In genomic region chr6:38259736-38260135, GRCh38 we compare ENCODE assay signal across 15 cellular contexts.
A peak's percentile ranks its signal among the peaks of the same experiment; 100 is the strongest.
DNase-seq lines count a peak whose midpoint lies in the region; ATAC-seq and TF ChIP-seq lines count a peak whose summit lies in the region.
"Had no signal": no experiment of that assay in that cellular context is flagged by ENCODE, and none has a peak within 500 bp of the region (broad histone marks: within the 10 kb centered on the region; RNA-seq: fewer than 3 reads in every experiment).

No MANE protein-coding gene starts in this region.

- BruUV-seq in MCF 10A (replicated peaks; lab: Mats Ljungman, UMichigan): no TSS peak

- intact Hi-C loops in MCF 10A (cut with micrococcal nuclease) (no loop called here), breast epithelium (cut with DNase I; ENCODE audit: low total_unique reads) (no loop called here), lower lobe of right lung (cut with DNase I) (no loop called here)

- ATAC-seq in T-helper 17 cell (no peak), HG03354 (IDR thresholded peaks at IDR 0.05; ENCODE audit: poor library complexity, severe bottlenecking, unreplicated experiment) (no peak), lower lobe of right lung (no peak), HG02885 (IDR thresholded peaks at IDR 0.05; ENCODE audit: poor library complexity, unreplicated experiment) (no peak)
- ATAC-seq: pancreas had no signal

- H3K27ac ChIP-seq in breast epithelium (no peak overlapping the region), lower lobe of right lung (no peak overlapping the region)
- H3K27ac ChIP-seq: pancreas had no signal

- POLR2A ChIA-PET in MCF 10A (lab: Yijun Ruan, JAX): interaction anchor here (1.1 kb wide), 1 partner anchor 145 kb away, joined by 3 read pairs; no protein-coding TSS in a partner anchor

- H3K36me3 ChIP-seq in breast epithelium: no peaks in the 10 kb centered on the region
- peaks cover 16% of the 10 kb centered on the region for H3K36me3 ChIP-seq in lower lobe of right lung
- H3K36me3 ChIP-seq: pancreas had no signal

- H3K27me3 ChIP-seq in breast epithelium (no peaks in the 10 kb centered on the region), lower lobe of right lung (ENCODE audit: low read depth) (no peaks in the 10 kb centered on the region)
- H3K27me3 ChIP-seq: BLaER1 treated with 17β-estradiol and CSF1 and Interleukin-3, amounts not matched to agents 10 nM and 100 nM; pancreas had no signal

- H3K27ac Mint-ChIP-seq in MCF 10A (ENCODE audit: low read depth, unreplicated experiment) (peak overlapping the region; percentile 59), T-helper 17 cell (peak overlapping the region; percentile 16)
- H3K27ac Mint-ChIP-seq: T-helper 2 cell treated with Interferon-gamma antibody and Interleukin-4, amounts not matched to agents 5 μg/mL and 100 μg/mL, for 36 hours had no signal

- no peaks in the 10 kb centered on the region for H3K9me3 Mint-ChIP-seq in MCF 10A (ENCODE audit: unreplicated experiment)
- H3K9me3 Mint-ChIP-seq: T-helper 2 cell treated with Interferon-gamma antibody and Interleukin-4, amounts not matched to agents 5 μg/mL and 100 μg/mL, for 36 hours had no signal

- H3K4me1 Mint-ChIP-seq in MCF 10A (ENCODE audit: insufficient read depth, unreplicated experiment) (peaks cover 29% of the 10 kb centered on the region), T-helper 17 cell (peaks cover 19% of the 10 kb centered on the region)

- H3K27me3 Mint-ChIP-seq in MCF 10A (ENCODE audit: insufficient read depth, unreplicated experiment): no peaks in the 10 kb centered on the region
- no peaks in the 10 kb centered on the region for H3K27me3 Mint-ChIP-seq in T-helper 17 cell

- TF ChIP-seq POLR2A in breast epithelium (IDR thresholded peaks at IDR 0.05): no peak

- CTCF ChIA-PET in MCF 10A (lab: Yijun Ruan, JAX): no interaction called here

- TF ChIP-seq CTCF in MCF 10A (IDR thresholded peaks at IDR 0.05; ENCODE audit: unreplicated experiment): no peak
- TF ChIP-seq CTCF in breast epithelium (IDR thresholded peaks at IDR 0.05): no peak
- TF ChIP-seq CTCF in fibroblast of mammary gland (conservative IDR thresholded peaks at IDR 0.05; ENCODE audit: control insufficient read depth, insufficient read depth, low read depth, low read length): no peak
- TF ChIP-seq CTCF in lower lobe of right lung (IDR thresholded peaks at IDR 0.05): no peak

- DNase-seq in MCF 10A (ENCODE audit: unreplicated experiment) (peak; percentile 49), breast epithelium (ENCODE audit: low spot score in 2 of 2) (no peak), T-helper 17 cell (no peak), fibroblast of mammary gland (ENCODE audit: low read depth) (peak; percentile 81), lower lobe of right lung (no peak), NCI-H446 (lab: John Stamatoyannopoulos, UW) (no peak)
- DNase-seq: Kasumi-1; midbrain; NCI-H2107; pancreas; stimulated activated CD4-positive, alpha-beta T cell treated with anti-CD3 and anti-CD28 coated beads, Interleukin-1b, Interleukin-23, amount 100 ng/mL, for 48 hours had no signal

- H3K36me3 Mint-ChIP-seq in MCF 10A (ENCODE audit: insufficient read depth, unreplicated experiment) (peaks cover 6% of the 10 kb centered on the region), T-helper 17 cell (ENCODE audit: low read depth) (peaks cover 10% of the 10 kb centered on the region)

- H3K4me3 Mint-ChIP-seq in MCF 10A (ENCODE audit: unreplicated experiment): no peak overlapping the region
- no peak overlapping the region for H3K4me3 Mint-ChIP-seq in T-helper 17 cell
- H3K4me3 Mint-ChIP-seq: T-helper 2 cell treated with Interferon-gamma antibody and Interleukin-4, amounts not matched to agents 5 μg/mL and 100 μg/mL, for 36 hours had no signal

- H3K4me1 ChIP-seq in breast epithelium (peaks cover 0 to 6% of the 10 kb centered on the region in 2 donors), lower lobe of right lung (peaks cover 4% of the 10 kb centered on the region)
- H3K4me1 ChIP-seq: pancreas had no signal

- H3K9me3 ChIP-seq in breast epithelium (no peaks in the 10 kb centered on the region), T-helper 17 cell (ENCODE audit: control insufficient read depth, low read length, poor library complexity, severe bottlenecking) (no peaks in the 10 kb centered on the region), lower lobe of right lung (no peaks in the 10 kb centered on the region)
- H3K9me3 ChIP-seq: pancreas had no signal

- no peak overlapping the region for H3K4me3 ChIP-seq in breast epithelium
- H3K4me3 ChIP-seq in fibroblast of mammary gland (ENCODE audit: control insufficient read depth, low read depth, low read length): no peak overlapping the region
- no peak overlapping the region for H3K4me3 ChIP-seq in lower lobe of right lung
- H3K4me3 ChIP-seq: BLaER1 treated with 17β-estradiol and CSF1 and Interleukin-3, amounts not matched to agents 10 nM and 100 nM; pancreas had no signal

Comparison
In these comparisons a context has a peak if more than half of its experiments do, and no peak if none do; other contexts are left out.
1. DNase-seq: peak in MCF 10A (single experiment) and fibroblast of mammary gland (single experiment); none in breast epithelium (0 of 2), T-helper 17 cell (0 of 3), lower lobe of right lung (single experiment) and NCI-H446 (0 of 2).